In genomic region chr17:82403662-82404660, GRCh38 we compare ENCODE assay signal across 22 cellular contexts. TPM values are rescaled to one million over a fixed set of nuclear protein-coding genes. Genes with fewer than 3 reads are reported as not detected.
DNase-seq lines count a peak whose midpoint lies in the region; FAIRE-seq and TF ChIP-seq lines count a peak whose summit lies in the region.
"Had no signal": no experiment of that assay in that cellular context is flagged by ENCODE, and none has a peak within 500 bp of the region (broad histone marks: within the 10 kb centered on the region; RNA-seq: fewer than 3 reads in every experiment).

No MANE protein-coding gene starts in this region.

- H3K9me2 ChIP-seq in OCI-LY7 (ENCODE audit: insufficient read depth, low read length): no peaks in the 10 kb centered on the region

- no peak overlapping the region for H3K4me3 Mint-ChIP-seq in nephron progenitor cell
- H3K4me3 Mint-ChIP-seq: CD4-positive, CD25-positive, alpha-beta regulatory T cell; H9 had no signal

- no peak overlapping the region for H3K4me3 ChIP-seq in OCI-LY7 (ENCODE audit: low read depth, low read length, poor library complexity, severe bottlenecking)
- H3K4me3 ChIP-seq: SK-N-MC had no signal

- H2AFZ ChIP-seq in OCI-LY7 (ENCODE audit: low read length): no peak overlapping the region

- DNase-seq in GM12891 (ENCODE audit: insufficient read length, low spot score) (no peak), OCI-LY7 (ENCODE audit: low spot score) (no peak), nephron progenitor cell (no peak), NK-92 (lab: John Stamatoyannopoulos, UW; ENCODE audit: unreplicated experiment) (no peak), GDM1 (lab: John Stamatoyannopoulos, UW) (no peak), DMS 273 treated with DMSO at 0.1 percent for 48 hours (lab: John Stamatoyannopoulos, UW) (no peak)
- DNase-seq: BE2C; CD4-positive, CD25-positive, alpha-beta regulatory T cell; COR-L47; H9; NCI-H1092 treated with DMSO at 0.1 percent for 48 hours; NCI-H146; NCI-H2029 treated with DMSO at 0.1 percent for 48 hours; NCI-H2171 treated with DMSO at 0.1 percent for 48 hours; NCI-H446 treated with DMSO at 0.1 percent for 48 hours; SHP77 had no signal

- no peak for TF ChIP-seq CTCF in OCI-LY7 (conservative IDR thresholded peaks at IDR 0.05; ENCODE audit: low read length)
- no peak for TF ChIP-seq CTCF in nephron progenitor cell (IDR thresholded peaks at IDR 0.05)

- no peaks in the 10 kb centered on the region for H4K20me1 ChIP-seq in OCI-LY7 (ENCODE audit: insufficient read depth, low read length)

- no TSS peak for BruUV-seq in OCI-LY7 (replicated peaks; lab: Mats Ljungman, UMichigan)

- POLR2A ChIA-PET in OCI-LY7 (lab: Charles Lee): no interaction called here

- peaks cover 23% of the 10 kb centered on the region for H3K4me1 Mint-ChIP-seq in nephron progenitor cell
- H3K4me1 Mint-ChIP-seq: H9 had no signal

- no peak for TF ChIP-seq POLR2A in GM12891 (IDR thresholded peaks at IDR 0.05; ENCODE audit: low read depth, low read length)

- no peaks in the 10 kb centered on the region for H3K9me3 Mint-ChIP-seq in nephron progenitor cell
- H3K9me3 Mint-ChIP-seq: CD4-positive, CD25-positive, alpha-beta regulatory T cell; H9; IgD-negative memory B cell had no signal

- peak; percentile 78 for FAIRE-seq in GM12891 (lab: Jason Lieb, UNC)
- FAIRE-seq: A204.1, G401.6, HTR-8/SVneo had no signal

- CTCF ChIA-PET in OCI-LY7 (lab: Charles Lee; ENCODE audit: unreplicated experiment): no interaction called here

- H3K4me1 ChIP-seq in OCI-LY7 (ENCODE audit: insufficient read depth, low read length, poor library complexity, severe bottlenecking): peaks cover 35% of the 10 kb centered on the region

- peaks cover 64% of the 10 kb centered on the region for H3K36me3 ChIP-seq in OCI-LY7 (ENCODE audit: insufficient read depth, low read length)
- H3K36me3 ChIP-seq: BE2C had no signal

- H3K27ac Mint-ChIP-seq in nephron progenitor cell: peak overlapping the region; percentile 54
- H3K27ac Mint-ChIP-seq: CD4-positive, CD25-positive, alpha-beta regulatory T cell; H9 had no signal

- H3K27ac ChIP-seq in OCI-LY7 (ENCODE audit: low read depth, low read length, poor library complexity, severe bottlenecking): peak overlapping the region; percentile 83
- H3K27ac ChIP-seq: SK-N-MC had no signal

- H3K27me3 Mint-ChIP-seq in nephron progenitor cell (ENCODE audit: low read depth, poor library complexity): peaks cover 5% of the 10 kb centered on the region
- H3K27me3 Mint-ChIP-seq: CD4-positive, CD25-positive, alpha-beta regulatory T cell had no signal

- no peaks in the 10 kb centered on the region for H3K9me3 ChIP-seq in OCI-LY7 (ENCODE audit: low read length)
- H3K9me3 ChIP-seq: BE2C had no signal

- peaks cover 40% of the 10 kb centered on the region for H3K36me3 Mint-ChIP-seq in nephron progenitor cell (ENCODE audit: low read depth)

- intact Hi-C loops in OCI-LY7 (cut with micrococcal nuclease; ENCODE audit: unreplicated experiment): no loop called here

- no peak overlapping the region for H3K4me2 ChIP-seq in OCI-LY7 (ENCODE audit: low read length)

- H3K79me2 ChIP-seq in OCI-LY7 (ENCODE audit: insufficient read depth, low read depth, low read length): no peaks in the 10 kb centered on the region

TF ChIP-seq in GM12891, 5 proteins besides CTCF, POLR2A, EP300 and RAD21:
- TF ChIP-seq POU2F2 (IDR thresholded peaks at IDR 0.05; ENCODE audit: low read depth, low read length) (0 out of 2 replicates have a peak, but pooled peaks have one; percentile 22), PAX5 (IDR thresholded peaks at IDR 0.05; ENCODE audit: insufficient read depth, low read length, severe bottlenecking) (no peak)

RNA-seq across cellular contexts. Expression of gene HEXD, which starts 14.2 kb away (rescaled TPM):
- 7.6 TPM for polyA plus RNA-seq in GM12891 (2012; ENCODE audit: low read depth, missing spikeins)
- total RNA-seq in OCI-LY7 (2014; rRNA removed; shearing (Covaris generic)): 88.8 and 93.2 TPM in 2 replicates
- 87.9 and 94.7 TPM in 2 replicates for total RNA-seq in OCI-LY7 (2022)

RNA-seq across cellular contexts. Expression of gene OGFOD3, which starts 14.4 kb away (rescaled TPM):
- polyA plus RNA-seq in GM12891 (2012; ENCODE audit: low read depth, missing spikeins): 9.9 TPM
- total RNA-seq in OCI-LY7 (2014; rRNA removed; shearing (Covaris generic)): 46.9 and 55.6 TPM in 2 replicates
- total RNA-seq in OCI-LY7 (2022): 65.2 and 80.8 TPM in 2 replicates

RNA-seq across cellular contexts. Expression of gene UTS2R, which starts 32.4 kb away (rescaled TPM):
- 0.50 TPM for polyA plus RNA-seq in GM12891 (2012; ENCODE audit: low read depth, missing spikeins)
- total RNA-seq in OCI-LY7 (2014; rRNA removed; shearing (Covaris generic)): 11.9 and 17.4 TPM in 2 replicates
- 34.9 and 36.3 TPM in 2 replicates for total RNA-seq in OCI-LY7 (2022)
- total RNA-seq: CD4-positive, CD25-positive, alpha-beta regulatory T cell; RPMI7951 had no signal
- polyA plus RNA-seq: CD4-positive, CD25-positive, alpha-beta regulatory T cell; IgD-negative memory B cell had no signal

RNA-seq across cellular contexts. Expression of gene TEX19, which starts 44.9 kb away (rescaled TPM):
- 0.10 TPM for polyA plus RNA-seq in GM12891 (2012; ENCODE audit: low read depth, missing spikeins)
- total RNA-seq in OCI-LY7 (2014; rRNA removed; shearing (Covaris generic)): 2.6 and 3.4 TPM in 2 replicates
- 1.8 and 2.0 TPM in 2 replicates for total RNA-seq in OCI-LY7 (2022)
- total RNA-seq: CD4-positive, CD25-positive, alpha-beta regulatory T cell had no signal
- polyA plus RNA-seq: CD4-positive, CD25-positive, alpha-beta regulatory T cell had no signal

RNA-seq across cellular contexts. Expression of gene CYBC1, which starts 46.6 kb away (rescaled TPM):
- polyA plus RNA-seq in GM12891 (2012; ENCODE audit: low read depth, missing spikeins): 104 TPM
- 424 and 470 TPM in 2 replicates for total RNA-seq in OCI-LY7 (2014; rRNA removed; shearing (Covaris generic))
- total RNA-seq in OCI-LY7 (2022): 679 and 701 TPM in 2 replicates
